ENCODE assay signal across 36 cellular contexts in the genomic region with DNA sequence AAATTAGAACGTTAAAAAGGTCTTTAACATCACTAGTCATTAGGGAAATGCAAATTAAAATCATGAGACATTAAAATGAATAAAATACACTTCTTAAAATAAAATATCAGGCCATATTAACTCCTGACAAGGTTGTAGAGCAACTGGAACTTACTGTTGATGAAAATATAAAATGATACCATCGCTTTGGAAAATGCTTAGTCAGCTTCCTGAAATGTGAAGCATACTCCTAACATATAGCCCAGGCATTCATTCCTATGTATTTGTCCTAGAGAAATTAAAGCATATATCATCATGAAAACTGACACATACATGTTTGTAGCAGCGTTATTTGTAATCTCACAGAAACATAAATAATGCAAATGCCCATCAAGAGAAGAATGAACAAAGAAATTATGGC.
"Had no signal": no experiment of that assay in that cellular context is flagged by ENCODE, and none has a peak within 500 bp of the region (broad histone marks: within the 10 kb centered on the region; RNA-seq: fewer than 3 reads in every experiment).

No MANE protein-coding gene starts in this region.

- H3K4me3 ChIP-seq: ascending aorta, cardiac muscle cell, colonic mucosa had no signal

- FAIRE-seq: bronchial epithelial cell had no signal

- H3K27me3 Mint-ChIP-seq: activated B cell treated with CpG ODN at 0.5 μM for 24 hours; activated CD4-positive, alpha-beta memory T cell treated with anti-CD3 and anti-CD28 coated beads for 36 hours; activated CD4-positive, alpha-beta T cell treated with anti-CD3 and anti-CD28 coated beads, Interleukin-2, amount 10 ng/mL, durations not matched to agents 24 days and 14 days; activated CD8-positive, alpha-beta T cell treated with anti-CD3 and anti-CD28 coated beads for 36 hours; activated naive CD8-positive, alpha-beta T cell treated with anti-CD3 and anti-CD28 coated beads for 36 hours; activated T-helper 17 cell treated with anti-CD3 and anti-CD28 coated beads, Interleukin-2, amount 50 U/mL, for 72 hours; brain; central memory CD8-positive, alpha-beta T cell had no signal

- H3K36me3 ChIP-seq: ascending aorta, cardiac muscle cell, colonic mucosa had no signal

- H3K27ac ChIP-seq: ascending aorta, cardiac muscle cell, colonic mucosa, VCaP had no signal

- H3K27ac Mint-ChIP-seq: activated B cell treated with CpG ODN at 0.5 μM for 24 hours; activated CD4-positive, alpha-beta memory T cell treated with anti-CD3 and anti-CD28 coated beads for 36 hours; activated CD4-positive, alpha-beta T cell treated with anti-CD3 and anti-CD28 coated beads, Interleukin-2, amount 10 ng/mL, durations not matched to agents 24 days and 14 days; activated CD8-positive, alpha-beta T cell treated with anti-CD3 and anti-CD28 coated beads for 36 hours; activated naive CD4-positive, alpha-beta T cell treated with anti-CD3 and anti-CD28 coated beads for 36 hours; activated naive CD4-positive, alpha-beta T cell treated with anti-CD3 and anti-CD28 coated beads, Interleukin-2, amount 50 U/mL, for 72 hours; activated naive CD8-positive, alpha-beta T cell treated with anti-CD3 and anti-CD28 coated beads for 36 hours; activated T-cell treated with anti-CD3 and anti-CD28 coated beads, Interleukin-2, amount 50 U/mL, for 72 hours; activated T-helper 1 cell treated with anti-CD3 and anti-CD28 coated beads, Interleukin-12 subunit alpha, Interleukin-12 subunit beta, Interleukin-2, Interleukin-4 antibody, amounts not matched to agents 30 ng/mL and 10 ng/mL and 1 ng/mL, durations not matched to agents 14 hours and 24 hours and 36 hours; activated T-helper 17 cell treated with anti-CD3 and anti-CD28 coated beads, Interleukin-2, amount 50 U/mL, for 72 hours; brain; T-helper 2 cell treated with Interferon-gamma antibody and Interleukin-4, amounts not matched to agents 5 μg/mL and 100 μg/mL, for 36 hours had no signal

- DNase-seq: activated B cell treated with CpG ODN at 0.5 μM for 24 hours; activated CD4-positive, alpha-beta memory T cell treated with anti-CD3 and anti-CD28 coated beads for 36 hours; activated CD4-positive, alpha-beta T cell treated with anti-CD3 and anti-CD28 coated beads for 4 hours; activated CD4-positive, alpha-beta T cell treated with anti-CD3 and anti-CD28 coated beads, Interleukin-2, amount 10 ng/mL, durations not matched to agents 24 days and 14 days; activated CD4-positive, alpha-beta T cell treated with anti-CD3 and anti-CD28 coated beads, Interleukin-2, amount 50 U/mL, for 1 hour; activated CD4-positive, alpha-beta T cell treated with anti-CD3 and anti-CD28 coated beads, Interleukin-2, amount 50 U/mL, for 4 hours; activated CD4-positive, CD25-positive, alpha-beta regulatory T cell treated with anti-CD3 and anti-CD28 coated beads, Interleukin-2, amount 50 U/mL, for 72 hours; activated CD8-positive, alpha-beta memory T cell treated with anti-CD3 and anti-CD28 coated beads, Interleukin-2, amount 50 U/mL, for 4 hours; activated CD8-positive, alpha-beta T cell treated with anti-CD3 and anti-CD28 coated beads for 36 hours; activated effector memory CD4-positive, alpha-beta T cell treated with anti-CD3 and anti-CD28 coated beads, Interleukin-2, amount 50 U/mL, for 16 hours; activated gamma-delta T cell treated with Interleukin-2 at 50 U/mL for 16 hours; activated naive CD4-positive, alpha-beta T cell; activated naive CD4-positive, alpha-beta T cell treated with anti-CD3 and anti-CD28 coated beads for 36 hours; activated naive CD4-positive, alpha-beta T cell treated with anti-CD3 and anti-CD28 coated beads, Interleukin-2, amount 50 U/mL, for 16 hours; activated naive CD8-positive, alpha-beta T cell treated with anti-CD3 and anti-CD28 coated beads for 36 hours; activated T-cell treated with anti-CD3 and anti-CD28 coated beads for 4 hours; activated T-cell treated with anti-CD3 and anti-CD28 coated beads, Interleukin-2, amount 50 U/mL, for 1 hour; activated T-cell treated with anti-CD3 and anti-CD28 coated beads, Interleukin-2, amount 50 U/mL, for 4 hours; activated T-cell treated with anti-CD3 and anti-CD28 coated beads, Interleukin-2, amount 50 U/mL, for 72 hours; amygdala; anterior cingulate cortex; caudate nucleus; cerebellar nuclear complex; colonic mucosa; T-helper 2 cell; T-helper 9 cell had no signal

- H3K4me3 Mint-ChIP-seq: activated B cell treated with CpG ODN at 0.5 μM for 24 hours; activated CD4-positive, alpha-beta memory T cell treated with anti-CD3 and anti-CD28 coated beads for 36 hours; activated CD4-positive, alpha-beta T cell treated with anti-CD3 and anti-CD28 coated beads, Interleukin-2, amount 10 ng/mL, durations not matched to agents 24 days and 14 days; activated CD8-positive, alpha-beta T cell treated with anti-CD3 and anti-CD28 coated beads for 36 hours; activated naive CD4-positive, alpha-beta T cell treated with anti-CD3 and anti-CD28 coated beads for 36 hours; activated naive CD8-positive, alpha-beta T cell treated with anti-CD3 and anti-CD28 coated beads for 36 hours; activated T-cell treated with anti-CD3 and anti-CD28 coated beads, Interleukin-2, amount 50 U/mL, for 4 hours; activated T-cell treated with anti-CD3 and anti-CD28 coated beads, Interleukin-2, amount 50 U/mL, for 72 hours; activated T-helper 1 cell treated with anti-CD3 and anti-CD28 coated beads, Interleukin-12 subunit alpha, Interleukin-12 subunit beta, Interleukin-2, Interleukin-4 antibody, amounts not matched to agents 30 ng/mL and 10 ng/mL and 1 ng/mL, durations not matched to agents 14 hours and 24 hours and 36 hours; activated T-helper 17 cell treated with anti-CD3 and anti-CD28 coated beads, Interleukin-2, amount 50 U/mL, for 72 hours; brain; central memory CD8-positive, alpha-beta T cell; T-helper 2 cell treated with Interferon-gamma antibody and Interleukin-4, amounts not matched to agents 5 μg/mL and 100 μg/mL, for 36 hours had no signal

- H3K9me3 ChIP-seq: ascending aorta, colonic mucosa had no signal

- ATAC-seq: activated CD8-positive, alpha-beta T cell treated with anti-CD3 and anti-CD28 coated beads for 36 hours; activated naive CD4-positive, alpha-beta T cell treated with anti-CD3 and anti-CD28 coated beads, Interleukin-2, amount 50 U/mL, for 72 hours; activated T-cell treated with anti-CD3 and anti-CD28 coated beads, Interleukin-2, amount 50 U/mL, for 4 hours; activated T-cell treated with anti-CD3 and anti-CD28 coated beads, Interleukin-2, amount 50 U/mL, for 72 hours; activated T-helper 17 cell treated with anti-CD3 and anti-CD28 coated beads, Interleukin-2, amount 50 U/mL, for 72 hours had no signal

- H3K27me3 ChIP-seq: ascending aorta, cardiac muscle cell, colonic mucosa had no signal

- H3K4me1 ChIP-seq: ascending aorta, colonic mucosa had no signal

- H3K36me3 Mint-ChIP-seq: activated CD4-positive, alpha-beta memory T cell treated with anti-CD3 and anti-CD28 coated beads for 36 hours; activated naive CD4-positive, alpha-beta T cell treated with anti-CD3 and anti-CD28 coated beads, Interleukin-2, amount 50 U/mL, for 72 hours; activated naive CD8-positive, alpha-beta T cell treated with anti-CD3 and anti-CD28 coated beads for 36 hours; brain had no signal

- H3K4me1 Mint-ChIP-seq: activated B cell treated with CpG ODN at 0.5 μM for 24 hours; activated CD4-positive, alpha-beta T cell treated with anti-CD3 and anti-CD28 coated beads, Interleukin-2, amount 10 ng/mL, durations not matched to agents 24 days and 14 days; activated naive CD8-positive, alpha-beta T cell treated with anti-CD3 and anti-CD28 coated beads for 36 hours; activated T-helper 17 cell treated with anti-CD3 and anti-CD28 coated beads, Interleukin-2, amount 50 U/mL, for 72 hours; central memory CD8-positive, alpha-beta T cell had no signal
